1 cellular context compared by ENCODE assay signal in the genomic region with DNA sequence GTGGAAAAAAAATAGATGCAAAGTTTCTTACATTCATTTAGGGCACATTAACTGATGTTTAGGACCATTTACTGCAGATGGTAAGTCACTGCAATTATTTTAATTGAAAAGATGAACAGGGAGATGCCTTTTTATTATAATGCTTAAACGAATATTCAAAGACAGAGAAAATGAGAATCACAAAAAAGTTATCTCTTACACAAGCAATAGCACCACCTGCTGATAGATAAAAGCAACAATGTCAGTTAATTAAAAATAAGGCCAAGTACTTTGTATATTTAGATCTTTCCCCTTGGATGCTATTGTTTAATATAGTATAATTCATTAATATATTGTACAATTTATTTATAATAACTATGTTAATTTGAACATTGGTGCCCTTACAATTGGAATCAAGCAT.
TF ChIP-seq lines count a peak whose summit lies in the region.

No MANE protein-coding gene starts in this region.

TF ChIP-seq in GM23338, 12 proteins besides CTCF, POLR2A, EP300 and RAD21 (continued from another document):
- TF ChIP-seq, protein P1, sequence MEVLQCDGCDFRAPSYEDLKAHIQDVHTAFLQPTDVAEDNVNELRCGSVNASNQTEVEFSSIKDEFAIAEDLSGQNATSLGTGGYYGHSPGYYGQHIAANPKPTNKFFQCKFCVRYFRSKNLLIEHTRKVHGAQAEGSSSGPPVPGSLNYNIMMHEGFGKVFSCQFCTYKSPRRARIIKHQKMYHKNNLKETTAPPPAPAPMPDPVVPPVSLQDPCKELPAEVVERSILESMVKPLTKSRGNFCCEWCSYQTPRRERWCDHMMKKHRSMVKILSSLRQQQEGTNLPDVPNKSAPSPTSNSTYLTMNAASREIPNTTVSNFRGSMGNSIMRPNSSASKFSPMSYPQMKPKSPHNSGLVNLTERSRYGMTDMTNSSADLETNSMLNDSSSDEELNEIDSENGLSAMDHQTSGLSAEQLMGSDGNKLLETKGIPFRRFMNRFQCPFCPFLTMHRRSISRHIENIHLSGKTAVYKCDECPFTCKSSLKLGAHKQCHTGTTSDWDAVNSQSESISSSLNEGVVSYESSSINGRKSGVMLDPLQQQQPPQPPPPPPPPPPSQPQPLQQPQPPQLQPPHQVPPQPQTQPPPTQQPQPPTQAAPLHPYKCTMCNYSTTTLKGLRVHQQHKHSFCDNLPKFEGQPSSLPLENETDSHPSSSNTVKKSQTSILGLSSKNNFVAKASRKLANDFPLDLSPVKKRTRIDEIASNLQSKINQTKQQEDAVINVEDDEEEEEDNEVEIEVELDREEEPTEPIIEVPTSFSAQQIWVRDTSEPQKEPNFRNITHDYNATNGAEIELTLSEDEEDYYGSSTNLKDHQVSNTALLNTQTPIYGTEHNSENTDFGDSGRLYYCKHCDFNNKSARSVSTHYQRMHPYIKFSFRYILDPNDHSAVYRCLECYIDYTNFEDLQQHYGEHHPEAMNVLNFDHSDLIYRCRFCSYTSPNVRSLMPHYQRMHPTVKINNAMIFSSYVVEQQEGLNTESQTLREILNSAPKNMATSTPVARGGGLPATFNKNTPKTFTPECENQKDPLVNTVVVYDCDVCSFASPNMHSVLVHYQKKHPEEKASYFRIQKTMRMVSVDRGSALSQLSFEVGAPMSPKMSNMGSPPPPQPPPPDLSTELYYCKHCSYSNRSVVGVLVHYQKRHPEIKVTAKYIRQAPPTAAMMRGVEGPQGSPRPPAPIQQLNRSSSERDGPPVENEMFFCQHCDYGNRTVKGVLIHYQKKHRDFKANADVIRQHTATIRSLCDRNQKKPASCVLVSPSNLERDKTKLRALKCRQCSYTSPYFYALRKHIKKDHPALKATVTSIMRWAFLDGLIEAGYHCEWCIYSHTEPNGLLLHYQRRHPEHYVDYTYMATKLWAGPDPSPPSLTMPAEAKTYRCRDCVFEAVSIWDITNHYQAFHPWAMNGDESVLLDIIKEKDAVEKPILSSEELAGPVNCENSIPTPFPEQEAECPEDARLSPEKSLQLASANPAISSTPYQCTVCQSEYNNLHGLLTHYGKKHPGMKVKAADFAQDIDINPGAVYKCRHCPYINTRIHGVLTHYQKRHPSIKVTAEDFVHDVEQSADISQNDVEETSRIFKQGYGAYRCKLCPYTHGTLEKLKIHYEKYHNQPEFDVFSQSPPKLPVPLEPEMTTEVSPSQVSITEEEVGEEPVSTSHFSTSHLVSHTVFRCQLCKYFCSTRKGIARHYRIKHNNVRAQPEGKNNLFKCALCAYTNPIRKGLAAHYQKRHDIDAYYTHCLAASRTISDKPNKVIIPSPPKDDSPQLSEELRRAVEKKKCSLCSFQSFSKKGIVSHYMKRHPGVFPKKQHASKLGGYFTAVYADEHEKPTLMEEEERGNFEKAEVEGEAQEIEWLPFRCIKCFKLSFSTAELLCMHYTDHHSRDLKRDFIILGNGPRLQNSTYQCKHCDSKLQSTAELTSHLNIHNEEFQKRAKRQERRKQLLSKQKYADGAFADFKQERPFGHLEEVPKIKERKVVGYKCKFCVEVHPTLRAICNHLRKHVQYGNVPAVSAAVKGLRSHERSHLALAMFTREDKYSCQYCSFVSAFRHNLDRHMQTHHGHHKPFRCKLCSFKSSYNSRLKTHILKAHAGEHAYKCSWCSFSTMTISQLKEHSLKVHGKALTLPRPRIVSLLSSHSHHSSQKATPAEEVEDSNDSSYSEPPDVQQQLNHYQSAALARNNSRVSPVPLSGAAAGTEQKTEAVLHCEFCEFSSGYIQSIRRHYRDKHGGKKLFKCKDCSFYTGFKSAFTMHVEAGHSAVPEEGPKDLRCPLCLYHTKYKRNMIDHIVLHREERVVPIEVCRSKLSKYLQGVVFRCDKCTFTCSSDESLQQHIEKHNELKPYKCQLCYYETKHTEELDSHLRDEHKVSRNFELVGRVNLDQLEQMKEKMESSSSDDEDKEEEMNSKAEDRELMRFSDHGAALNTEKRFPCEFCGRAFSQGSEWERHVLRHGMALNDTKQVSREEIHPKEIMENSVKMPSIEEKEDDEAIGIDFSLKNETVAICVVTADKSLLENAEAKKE (CRISPR knock-in tag; IDR thresholded peaks at IDR 0.05) = no peak
- TF ChIP-seq NANOG (IDR thresholded peaks at IDR 0.05; ENCODE audit: borderline replicate concordance) = no peak
- TF ChIP-seq EZH2 (IDR thresholded peaks at IDR 0.05; ENCODE audit: low read depth, unreplicated experiment) = no peak
